In genomic region chr15:61726166-61726565, GRCh38 we compare ENCODE assay signal across 22 cellular contexts.
"Had no signal": no experiment of that assay in that cellular context is flagged by ENCODE, and none has a peak within 500 bp of the region (broad histone marks: within the 10 kb centered on the region; RNA-seq: fewer than 3 reads in every experiment).

No MANE protein-coding gene starts in this region.

- H3K4me1 ChIP-seq: colonic mucosa, esophagus squamous epithelium, foreskin keratinocyte, gastrocnemius medialis, gastroesophageal sphincter, heart left ventricle, heart right ventricle had no signal

- H3K36me3 ChIP-seq: colonic mucosa, esophagus squamous epithelium, gastrocnemius medialis, gastroesophageal sphincter, heart left ventricle, heart right ventricle had no signal

- H3K4me3 Mint-ChIP-seq: dendritic cell treated with granulocyte-macrophage colony-stimulating factor and Interleukin-4, amounts not matched to agents 40 ng/mL and 50 ng/mL, for 4 days; effector memory CD8-positive, alpha-beta T cell had no signal

- H3K27ac ChIP-seq: colonic mucosa, coronary artery, dorsolateral prefrontal cortex, epithelial cell of prostate, esophagus squamous epithelium, foreskin keratinocyte, gastrocnemius medialis, gastroesophageal sphincter, heart left ventricle, heart right ventricle had no signal

- DNase-seq: colonic mucosa; cortex of kidney; dermis blood vessel endothelial cell; dorsolateral prefrontal cortex; effector CD4-positive, alpha-beta T cell; effector CD8-positive, alpha-beta T cell; effector memory CD4-positive, alpha-beta T cell; effector memory CD8-positive, alpha-beta T cell; erythroblast; esophagus squamous epithelium; foreskin fibroblast; foreskin keratinocyte; foreskin melanocyte; gastrocnemius medialis; glutamatergic neuron; head of caudate nucleus; heart left ventricle; heart right ventricle had no signal

- H3K27me3 Mint-ChIP-seq: dendritic cell treated with granulocyte-macrophage colony-stimulating factor and Interleukin-4, amounts not matched to agents 40 ng/mL and 50 ng/mL, for 4 days had no signal

- H3K27ac Mint-ChIP-seq: dendritic cell treated with granulocyte-macrophage colony-stimulating factor and Interleukin-4, amounts not matched to agents 40 ng/mL and 50 ng/mL, for 4 days; effector memory CD8-positive, alpha-beta T cell had no signal

- H3K9me3 ChIP-seq: colonic mucosa, esophagus squamous epithelium, gastrocnemius medialis, gastroesophageal sphincter, heart left ventricle, heart right ventricle had no signal

- H3K4me3 ChIP-seq: colonic mucosa, coronary artery, dorsolateral prefrontal cortex, esophagus squamous epithelium, gastrocnemius medialis, gastroesophageal sphincter, heart left ventricle, heart right ventricle had no signal

- H3K9me3 Mint-ChIP-seq: dendritic cell treated with granulocyte-macrophage colony-stimulating factor and Interleukin-4, amounts not matched to agents 40 ng/mL and 50 ng/mL, for 4 days; effector memory CD8-positive, alpha-beta T cell had no signal

- H3K27me3 ChIP-seq: colonic mucosa, dorsolateral prefrontal cortex, gastrocnemius medialis, gastroesophageal sphincter had no signal
